In the genomic region with DNA sequence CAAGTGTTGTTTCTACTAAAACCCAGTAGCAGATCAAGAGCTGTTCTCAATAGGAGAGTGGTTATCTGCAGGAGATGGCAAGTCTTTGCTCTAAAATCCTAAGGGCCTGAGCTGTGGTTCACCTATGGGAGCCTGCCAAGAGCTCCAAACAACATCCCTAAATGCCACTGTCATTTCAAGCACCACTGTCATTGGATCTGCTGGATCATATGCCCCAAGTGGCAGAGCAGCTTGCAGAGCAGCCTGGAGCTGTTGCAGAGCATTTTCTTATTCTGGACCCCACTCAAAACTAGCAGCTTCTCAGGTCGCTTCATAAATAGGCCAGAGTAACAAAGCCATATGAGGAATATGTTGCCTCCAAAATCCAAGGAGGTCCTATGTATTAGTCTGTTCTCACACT, we compare ENCODE assay signal across 20 cellular contexts. TPM values are rescaled to one million over a fixed set of nuclear protein-coding genes. Genes with fewer than 3 reads are reported as not detected.
A peak's percentile ranks its signal among the peaks of the same experiment; 100 is the strongest.
DNase-seq lines count a peak whose midpoint lies in the region; ATAC-seq and TF ChIP-seq lines count a peak whose summit lies in the region.
"Had no signal": no experiment of that assay in that cellular context is flagged by ENCODE, and none has a peak within 500 bp of the region (broad histone marks: within the 10 kb centered on the region; RNA-seq: fewer than 3 reads in every experiment).

No MANE protein-coding gene starts in this region.

- no peaks in the 10 kb centered on the region for H3K79me2 ChIP-seq in Karpas-422 (ENCODE audit: low read length)

- intact Hi-C loops in psoas muscle (cut with DNase I): no loop called here

- peak; percentile 16 for DNase-seq in G401 (ENCODE audit: low spot score)
- DNase-seq in Karpas-422: peak; percentile 40
- peak; percentile 5 for DNase-seq in cerebellar cortex (ENCODE audit: low spot score)
- DNase-seq in psoas muscle: no peak
- no peak for DNase-seq in central memory CD4-positive, alpha-beta T cell
- no peak for DNase-seq in activated T-cell treated with anti-CD3 and anti-CD28 coated beads, Interleukin-2, amount 50 U/mL, for 48 hours
- DNase-seq in NCI-H2227 (lab: John Stamatoyannopoulos, UW; ENCODE audit: unreplicated experiment): no peak
- DNase-seq: AML-193; Caco-2; Calu3; CD4-positive, alpha-beta T cell; CD8-positive, alpha-beta T cell; DMS79 treated with DMSO at 0.1 percent for 48 hours; GDM1 had no signal

- no peaks in the 10 kb centered on the region for H3K27me3 ChIP-seq in Karpas-422 (ENCODE audit: low read length)
- no peaks in the 10 kb centered on the region for H3K27me3 ChIP-seq in psoas muscle (ENCODE audit: insufficient read depth in 3 of 3, low read length in 2 of 3)

- no peaks in the 10 kb centered on the region for H3K9me2 ChIP-seq in Karpas-422 (replicated peaks; ENCODE audit: insufficient read depth, low read length)

- TF ChIP-seq CTCF in psoas muscle (IDR thresholded peaks at IDR 0.05): no peak

- H3K27ac ChIP-seq in Karpas-422 (ENCODE audit: low read length) (no peak overlapping the region), psoas muscle (peak overlapping the region; percentile 60)
- H3K27ac ChIP-seq: 22Rv1; A549; BLaER1 treated with 17β-estradiol and CSF1 and Interleukin-3, amounts not matched to agents 10 nM and 100 nM; C4-2B had no signal

- H3K9ac ChIP-seq in Karpas-422 (ENCODE audit: low read length): no peak overlapping the region
- H3K9ac ChIP-seq: BLaER1 treated with 17β-estradiol and CSF1 and Interleukin-3, amounts not matched to agents 10 nM and 100 nM had no signal

- ATAC-seq in psoas muscle (peak; percentile 70 to 86 (median 80)), GM19328 (IDR thresholded peaks at IDR 0.05; ENCODE audit: unreplicated experiment) (no peak)
- ATAC-seq: A549; CD8-positive, alpha-beta T cell; GM12878 had no signal

- no peaks in the 10 kb centered on the region for H3K36me3 ChIP-seq in Karpas-422 (ENCODE audit: insufficient read depth, low read length)
- no peaks in the 10 kb centered on the region for H3K36me3 ChIP-seq in psoas muscle (ENCODE audit: insufficient read depth in 1 of 2, low read depth in 1 of 2)
- H3K36me3 ChIP-seq: BLaER1 treated with 17β-estradiol and CSF1 and Interleukin-3, amounts not matched to agents 10 nM and 100 nM had no signal

- H3K4me3 ChIP-seq in Karpas-422 (ENCODE audit: low read length) (no peak overlapping the region), psoas muscle (no peak overlapping the region)
- H3K4me3 ChIP-seq: A549; BLaER1 treated with 17β-estradiol and CSF1 and Interleukin-3, amounts not matched to agents 10 nM and 100 nM; GM12878 had no signal

- no peaks in the 10 kb centered on the region for H3K4me1 ChIP-seq in Karpas-422 (ENCODE audit: low read length)
- H3K4me1 ChIP-seq in psoas muscle: peaks cover 16% of the 10 kb centered on the region
- H3K4me1 ChIP-seq: A549; BLaER1 treated with 17β-estradiol and CSF1 and Interleukin-3, amounts not matched to agents 10 nM and 100 nM; Caco-2 had no signal

- no peak overlapping the region for H2AFZ ChIP-seq in Karpas-422 (ENCODE audit: low read length)

- no peaks in the 10 kb centered on the region for H3K9me3 ChIP-seq in Karpas-422 (ENCODE audit: low read length)
- H3K9me3 ChIP-seq in psoas muscle: no peaks in the 10 kb centered on the region
- H3K9me3 ChIP-seq: A549, Caco-2 had no signal

- 32 to 50% (median 40%) methylated on average over 1 of the region's 1 CpG for WGBS in psoas muscle, 3 donors

- no peaks in the 10 kb centered on the region for H4K20me1 ChIP-seq in Karpas-422 (ENCODE audit: insufficient read depth, low read depth, low read length)
- H4K20me1 ChIP-seq: BLaER1 treated with 17β-estradiol and CSF1 and Interleukin-3, amounts not matched to agents 10 nM and 100 nM had no signal

- no peak overlapping the region for H3K4me2 ChIP-seq in Karpas-422 (ENCODE audit: low read depth, low read length, poor library complexity, severe bottlenecking)
- H3K4me2 ChIP-seq: A549; BLaER1 treated with 17β-estradiol and CSF1 and Interleukin-3, amounts not matched to agents 10 nM and 100 nM had no signal

- in situ Hi-C loops in G401 (cut with HindIII; ENCODE audit: low sequenced_read_pairs): no loop called here

RNA-seq across cellular contexts. Expression of a gene that starts 59.6 kb away (rescaled TPM):
- total RNA-seq in G401 (2014; rRNA removed; shearing (Covaris generic)): 1.5 and 4.7 TPM in 2 replicates
- total RNA-seq in Karpas-422 (2014; rRNA removed; shearing (Covaris generic); ENCODE audit: low replicate concordance): 14.3 and 27.9 TPM in 2 replicates
- total RNA-seq in psoas muscle: 1 to 10 TPM; 3.4 to 8.2 (median 4.8) TPM
- polyA plus RNA-seq in psoas muscle: 1 to 10 TPM in 2 of 3 donors, under 1 TPM in 1; 0.89 to 5.2 (median 1.5) TPM

Comparison
In these comparisons a context has a peak if more than half of its experiments do, and no peak if none do; other contexts are left out.
1. DNase-seq: peak in G401 (single experiment), Karpas-422 (single experiment) and cerebellar cortex (single experiment); none in psoas muscle (0 of 2), central memory CD4-positive, alpha-beta T cell (single experiment), activated T-cell treated with anti-CD3 and anti-CD28 coated beads, Interleukin-2, amount 50 U/mL, for 48 hours (0 of 2) and NCI-H2227 (single experiment).